8 cellular contexts compared by ENCODE assay signal in genomic region chr19:6424939-6425731, GRCh38. TPM values are rescaled to one million over a fixed set of nuclear protein-coding genes. Genes with fewer than 3 reads are reported as not detected.
DNase-seq lines count a peak whose midpoint lies in the region; ATAC-seq and TF ChIP-seq lines count a peak whose summit lies in the region.

No MANE protein-coding gene starts in this region.

- H3K4me1 ChIP-seq in HUES48 (ENCODE audit: control insufficient read depth, insufficient read depth, low read length) (no peaks in the 10 kb centered on the region), NT2/D1 (ENCODE audit: insufficient read depth, insufficient read length) (peaks cover 15% of the 10 kb centered on the region), endodermal cell (ENCODE audit: control insufficient read depth, insufficient read depth, low read length) (no peaks in the 10 kb centered on the region), mesodermal cell (ENCODE audit: control insufficient read depth, insufficient read depth, low read length, poor library complexity, severe bottlenecking) (peaks cover 13% of the 10 kb centered on the region)

- H3K4me3 ChIP-seq in HUES48 (ENCODE audit: low read depth, low read length): 0 out of 2 replicates have a peak overlapping the region, but pooled peaks have one; percentile 4
- no peak overlapping the region for H3K4me3 ChIP-seq in NT2/D1 (ENCODE audit: insufficient read length, low read depth)
- no peak overlapping the region for H3K4me3 ChIP-seq in endodermal cell (ENCODE audit: low read length)
- peak overlapping the region; percentile 75 for H3K4me3 ChIP-seq in mesodermal cell (ENCODE audit: extremely low read depth, insufficient read depth, low read length, poor library complexity, severe bottlenecking)

- peak; percentile 96 for DNase-seq in D341Med (ENCODE audit: low spot score)
- DNase-seq in NT2/D1 (ENCODE audit: low read depth, low spot score): peak; percentile 99
- peak; percentile 98 for DNase-seq in activated CD8-positive, alpha-beta memory T cell treated with anti-CD3 and anti-CD28 coated beads, Interleukin-2, amount 50 U/mL, for 24 hours (ENCODE audit: extremely low read depth)
- peak; percentile 100 for DNase-seq in endodermal cell
- peak; percentile 87 for DNase-seq in stimulated activated CD8-positive, alpha-beta memory T cell treated with anti-CD3 and anti-CD28 coated beads, Interleukin-15, amount 100 ng/mL, for 24 hours (ENCODE audit: low read depth)

- WGBS in endodermal cell (ENCODE audit: insufficient coverage in 1 of 2, insufficient read length in 1 of 2), 2 experiments: 13 to 15% methylated on average over 26 to 43 of the region's 43 CpGs
- WGBS in mesodermal cell (ENCODE audit: insufficient coverage in 2 of 2), 2 experiments: 15% methylated on average over 40 to 42 of the region's 43 CpGs

- H3K9me3 ChIP-seq in HUES48 (ENCODE audit: control insufficient read depth, insufficient read depth, low read length) (peaks cover 4% of the 10 kb centered on the region; the same call in 1 of the 2 replicates), NT2/D1 (ENCODE audit: insufficient read depth, low read length) (peaks cover 10% of the 10 kb centered on the region; the same call in 1 of the 2 replicates), endodermal cell (ENCODE audit: control insufficient read depth, low read length) (peaks cover 6% of the 10 kb centered on the region), mesodermal cell (ENCODE audit: control insufficient read depth, low read length) (peaks cover 8% of the 10 kb centered on the region)

- H3K27me3 ChIP-seq in HUES48 (ENCODE audit: control insufficient read depth, insufficient read depth, low read length) (peaks cover 4% of the 10 kb centered on the region), NT2/D1 (ENCODE audit: insufficient read depth, insufficient read length) (no peaks in the 10 kb centered on the region), endodermal cell (ENCODE audit: control insufficient read depth, insufficient read depth, low read length, poor library complexity, severe bottlenecking) (peaks cover 7% of the 10 kb centered on the region)

- peak overlapping the region; percentile 75 for H3K27ac Mint-ChIP-seq in endodermal cell

- peaks cover 32% of the 10 kb centered on the region for H3K36me3 Mint-ChIP-seq in endodermal cell (ENCODE audit: low read depth)

- H3K27me3 Mint-ChIP-seq in endodermal cell (ENCODE audit: insufficient read depth): peaks cover 14% of the 10 kb centered on the region

- peak overlapping the region; percentile 89 for H3K4me3 Mint-ChIP-seq in endodermal cell

- TF ChIP-seq CTCF in endodermal cell (conservative IDR thresholded peaks at IDR 0.05): no peak

- peaks cover 16% of the 10 kb centered on the region for H3K4me1 Mint-ChIP-seq in endodermal cell

- H3K36me3 ChIP-seq in HUES48 (ENCODE audit: control insufficient read depth, insufficient read depth, low read length) (peaks cover 28% of the 10 kb centered on the region), NT2/D1 (ENCODE audit: insufficient read depth, insufficient read length, low read length) (peaks cover 33% of the 10 kb centered on the region), endodermal cell (ENCODE audit: control insufficient read depth, insufficient read depth, low read length) (peaks cover 31% of the 10 kb centered on the region), mesodermal cell (ENCODE audit: control insufficient read depth, insufficient read depth, low read length) (peaks cover 28% of the 10 kb centered on the region)

- H3K9me3 Mint-ChIP-seq in endodermal cell: peaks cover 11% of the 10 kb centered on the region

- no peak overlapping the region for H3K9ac ChIP-seq in HUES48 (ENCODE audit: low read depth, low read length)
- no peak overlapping the region for H3K9ac ChIP-seq in NT2/D1 (ENCODE audit: insufficient read length, low read depth)
- no peak overlapping the region for H3K9ac ChIP-seq in endodermal cell (ENCODE audit: extremely low read depth, low read length, poor library complexity, severe bottlenecking)

- peak; percentile 87 for ATAC-seq in GM21447 (IDR thresholded peaks at IDR 0.05; ENCODE audit: unreplicated experiment)

- H3K27ac ChIP-seq in HUES48 (ENCODE audit: low read depth, low read length) (no peak overlapping the region), endodermal cell (ENCODE audit: low read depth, low read length) (peak overlapping the region; percentile 62), mesodermal cell (ENCODE audit: low read depth, low read length, severe bottlenecking) (peak overlapping the region; percentile 69)

RNA-seq across cellular contexts. Expression of gene KHSRP, which starts 0.5 kb away (rescaled TPM):
- total RNA-seq in endodermal cell: 100 to 1,000 TPM; 454 to 476 TPM
- 418 TPM for polyA plus RNA-seq in endodermal cell (2013, experiment 1 of 2)
- 377 TPM for polyA plus RNA-seq in endodermal cell (2013, experiment 2 of 2)
- 307 TPM for polyA plus RNA-seq in mesodermal cell (2013, experiment 1 of 2)
- 282 TPM for polyA plus RNA-seq in mesodermal cell (2013, experiment 2 of 2)

RNA-seq across cellular contexts. Expression of gene SLC25A41, which starts 8.4 kb away (rescaled TPM):
- under 1 TPM in 1 of 2 donors, not detected in 1; 0.46 TPM for total RNA-seq in endodermal cell
- polyA plus RNA-seq in endodermal cell (2013, experiment 1 of 2): 0.85 TPM
- polyA plus RNA-seq in endodermal cell (2013, experiment 2 of 2): 0.54 TPM
- polyA plus RNA-seq in mesodermal cell (2013, experiment 1 of 2): 0.33 TPM
- polyA plus RNA-seq in mesodermal cell (2013, experiment 2 of 2): 0.25 TPM

RNA-seq across cellular contexts. Expression of gene GTF2F1, which starts 32.2 kb away (rescaled TPM):
- total RNA-seq in endodermal cell: 10 to 100 TPM; 59.2 to 66.4 TPM
- polyA plus RNA-seq in endodermal cell (2013, experiment 1 of 2): 57.4 TPM
- polyA plus RNA-seq in endodermal cell (2013, experiment 2 of 2): 47.4 TPM
- 60.0 TPM for polyA plus RNA-seq in mesodermal cell (2013, experiment 1 of 2)
- polyA plus RNA-seq in mesodermal cell (2013, experiment 2 of 2): 57.4 TPM

RNA-seq across cellular contexts. Expression of gene SLC25A23, which starts 34.5 kb away (rescaled TPM):
- 10 to 100 TPM; 34.9 to 39.5 TPM for total RNA-seq in endodermal cell
- 47.3 TPM for polyA plus RNA-seq in endodermal cell (2013, experiment 1 of 2)
- 45.8 TPM for polyA plus RNA-seq in endodermal cell (2013, experiment 2 of 2)
- 36.6 TPM for polyA plus RNA-seq in mesodermal cell (2013, experiment 1 of 2)
- 32.3 TPM for polyA plus RNA-seq in mesodermal cell (2013, experiment 2 of 2)

RNA-seq across cellular contexts. Expression of gene CRB3, which starts 38.9 kb away (rescaled TPM):
- 10 to 100 TPM; 46.4 to 50.9 TPM for total RNA-seq in endodermal cell
- 5.0 TPM for polyA plus RNA-seq in endodermal cell (2013, experiment 1 of 2)
- 4.1 TPM for polyA plus RNA-seq in endodermal cell (2013, experiment 2 of 2)
- polyA plus RNA-seq in mesodermal cell (2013, experiment 1 of 2): not detected
- 0.30 TPM for polyA plus RNA-seq in mesodermal cell (2013, experiment 2 of 2)

Comparison
In these comparisons a context has a peak if more than half of its experiments do, and no peak if none do; other contexts are left out.
1. H3K4me3 ChIP-seq: peak in HUES48 (single experiment) and mesodermal cell (single experiment); none in NT2/D1 (single experiment) and endodermal cell (single experiment).
2. Peak in every context shown above with its lines, with median percentiles within 50 percentile points of each other: DNase-seq.